In genomic region chr21:14523234-14523633, GRCh38 we compare ENCODE assay signal across 8 cellular contexts.
DNase-seq lines count a peak whose midpoint lies in the region; ATAC-seq and TF ChIP-seq lines count a peak whose summit lies in the region.

No MANE protein-coding gene starts in this region.

- ATAC-seq in GM18861 (IDR thresholded peaks at IDR 0.05; ENCODE audit: unreplicated experiment) (peak; percentile 80), HG02588 (IDR thresholded peaks at IDR 0.05; ENCODE audit: unreplicated experiment) (peak; percentile 87)

- DNase-seq in NOMO-1 (lab: John Stamatoyannopoulos, UW; ENCODE audit: unreplicated experiment in 2 of 2) (peak; percentile 46 to 83), epithelial cell of esophagus (ENCODE audit: low read depth) (peak; percentile 19), NCI-H82 treated with DMSO at 0.1 percent for 48 hours (lab: John Stamatoyannopoulos, UW; ENCODE audit: unreplicated experiment) (no peak), NCI-H1092 treated with DMSO at 0.1 percent for 48 hours (lab: John Stamatoyannopoulos, UW) (no peak), cortex of kidney (lab: John Stamatoyannopoulos, UW) (no peak), DMS 273 (lab: John Stamatoyannopoulos, UW; ENCODE audit: unreplicated experiment) (no peak)

- H3K4me3 ChIP-seq in epithelial cell of esophagus (ENCODE audit: low read length): no peak overlapping the region

- no peak for TF ChIP-seq CTCF in epithelial cell of esophagus (IDR thresholded peaks at IDR 0.05; ENCODE audit: insufficient read depth, low read depth, low read length, missing control alignments)

Comparison
In these comparisons a context has a peak if more than half of its experiments do, and no peak if none do; other contexts are left out.
1. DNase-seq: peak in NOMO-1 (2 of 2) and epithelial cell of esophagus (single experiment); none in NCI-H82 treated with DMSO at 0.1 percent for 48 hours (single experiment), NCI-H1092 treated with DMSO at 0.1 percent for 48 hours (single experiment), cortex of kidney (single experiment) and DMS 273 (single experiment).